In the genomic region with DNA sequence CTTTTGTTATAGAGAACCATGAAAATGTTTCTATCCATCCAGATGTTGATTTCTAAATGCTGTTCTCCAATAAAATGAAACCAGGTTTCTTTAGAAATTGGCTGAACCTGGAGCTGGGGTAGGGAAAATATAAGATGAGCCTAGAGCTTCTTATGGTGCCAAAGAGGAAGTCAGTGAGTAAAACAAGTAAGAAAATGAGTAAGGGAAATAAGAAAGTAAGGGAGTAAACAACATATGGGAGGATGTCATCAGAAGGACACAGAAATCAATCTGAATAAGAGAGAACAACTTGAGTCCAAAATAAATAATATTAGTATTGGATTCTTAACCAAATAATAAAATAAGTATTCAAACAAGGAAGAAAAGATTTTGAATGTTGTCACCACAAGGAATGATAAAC, we compare ENCODE assay signal across 1 cellular context.
TF ChIP-seq lines count a peak whose summit lies in the region.

No MANE protein-coding gene starts in this region.

TF ChIP-seq in A549, 52 proteins besides CTCF, POLR2A, EP300 and RAD21:
- TF ChIP-seq, protein P1, sequence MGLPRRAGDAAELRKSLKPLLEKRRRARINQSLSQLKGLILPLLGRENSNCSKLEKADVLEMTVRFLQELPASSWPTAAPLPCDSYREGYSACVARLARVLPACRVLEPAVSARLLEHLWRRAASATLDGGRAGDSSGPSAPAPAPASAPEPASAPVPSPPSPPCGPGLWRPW (IDR thresholded peaks at IDR 0.05), result no peak
- TF ChIP-seq HOXB5 (CRISPR knock-in tag; IDR thresholded peaks at IDR 0.05) (no peak), ZFP36 (IDR thresholded peaks at IDR 0.05; ENCODE audit: borderline replicate concordance, partially characterized antibody) (no peak), TP53 (CRISPR knock-in tag; IDR thresholded peaks at IDR 0.05) (no peak), NFE2L2 (conservative IDR thresholded peaks at IDR 0.05; ENCODE audit: low read length) (no peak), HOXA7 (CRISPR knock-in tag; IDR thresholded peaks at IDR 0.05) (no peak), RCOR1 (IDR thresholded peaks at IDR 0.05; ENCODE audit: low read depth, low read length) (no peak), FOSL2 (IDR thresholded peaks at IDR 0.05) (no peak), FOSL2 (CRISPR knock-in tag; IDR thresholded peaks at IDR 0.05) (no peak), FOXS1 (CRISPR knock-in tag; IDR thresholded peaks at IDR 0.05) (no peak), KDM1A (IDR thresholded peaks at IDR 0.05; ENCODE audit: low read depth) (no peak), RFX5 (IDR thresholded peaks at IDR 0.05) (no peak), ZSCAN20 (CRISPR knock-in tag; IDR thresholded peaks at IDR 0.05) (no peak), EHF (CRISPR knock-in tag; IDR thresholded peaks at IDR 0.05) (no peak)
- TF ChIP-seq, protein P2, sequence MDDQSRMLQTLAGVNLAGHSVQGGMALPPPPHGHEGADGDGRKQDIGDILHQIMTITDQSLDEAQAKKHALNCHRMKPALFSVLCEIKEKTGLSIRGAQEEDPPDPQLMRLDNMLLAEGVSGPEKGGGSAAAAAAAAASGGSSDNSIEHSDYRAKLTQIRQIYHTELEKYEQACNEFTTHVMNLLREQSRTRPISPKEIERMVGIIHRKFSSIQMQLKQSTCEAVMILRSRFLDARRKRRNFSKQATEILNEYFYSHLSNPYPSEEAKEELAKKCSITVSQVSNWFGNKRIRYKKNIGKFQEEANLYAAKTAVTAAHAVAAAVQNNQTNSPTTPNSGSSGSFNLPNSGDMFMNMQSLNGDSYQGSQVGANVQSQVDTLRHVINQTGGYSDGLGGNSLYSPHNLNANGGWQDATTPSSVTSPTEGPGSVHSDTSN (IDR thresholded peaks at IDR 0.05), result no peak
- TF ChIP-seq, protein P3, sequence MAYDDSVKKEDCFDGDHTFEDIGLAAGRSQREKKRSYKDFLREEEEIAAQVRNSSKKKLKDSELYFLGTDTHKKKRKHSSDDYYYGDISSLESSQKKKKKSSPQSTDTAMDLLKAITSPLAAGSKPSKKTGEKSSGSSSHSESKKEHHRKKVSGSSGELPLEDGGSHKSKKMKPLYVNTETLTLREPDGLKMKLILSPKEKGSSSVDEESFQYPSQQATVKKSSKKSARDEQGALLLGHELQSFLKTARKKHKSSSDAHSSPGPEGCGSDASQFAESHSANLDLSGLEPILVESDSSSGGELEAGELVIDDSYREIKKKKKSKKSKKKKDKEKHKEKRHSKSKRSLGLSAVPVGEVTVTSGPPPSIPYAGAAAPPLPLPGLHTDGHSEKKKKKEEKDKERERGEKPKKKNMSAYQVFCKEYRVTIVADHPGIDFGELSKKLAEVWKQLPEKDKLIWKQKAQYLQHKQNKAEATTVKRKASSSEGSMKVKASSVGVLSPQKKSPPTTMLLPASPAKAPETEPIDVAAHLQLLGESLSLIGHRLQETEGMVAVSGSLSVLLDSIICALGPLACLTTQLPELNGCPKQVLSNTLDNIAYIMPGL (CRISPR knock-in tag; IDR thresholded peaks at IDR 0.05; ENCODE audit: borderline replicate concordance), result no peak
- TF ChIP-seq, protein P4, sequence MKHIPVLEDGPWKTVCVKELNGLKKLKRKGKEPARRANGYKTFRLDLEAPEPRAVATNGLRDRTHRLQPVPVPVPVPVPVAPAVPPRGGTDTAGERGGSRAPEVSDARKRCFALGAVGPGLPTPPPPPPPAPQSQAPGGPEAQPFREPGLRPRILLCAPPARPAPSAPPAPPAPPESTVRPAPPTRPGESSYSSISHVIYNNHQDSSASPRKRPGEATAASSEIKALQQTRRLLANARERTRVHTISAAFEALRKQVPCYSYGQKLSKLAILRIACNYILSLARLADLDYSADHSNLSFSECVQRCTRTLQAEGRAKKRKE (CRISPR knock-in tag; IDR thresholded peaks at IDR 0.05; ENCODE audit: low read depth), result no peak
